ENCODE assay signal across 11 cellular contexts in genomic region chr18:74654637-74655036, GRCh38. TPM values are rescaled to one million over a fixed set of nuclear protein-coding genes. Genes with fewer than 3 reads are reported as not detected.
DNase-seq lines count a peak whose midpoint lies in the region; ATAC-seq and TF ChIP-seq lines count a peak whose summit lies in the region.
"Had no signal": no experiment of that assay in that cellular context is flagged by ENCODE, and none has a peak within 500 bp of the region (broad histone marks: within the 10 kb centered on the region; RNA-seq: fewer than 3 reads in every experiment).

No MANE protein-coding gene starts in this region.

- H3K36me3 ChIP-seq in HEK293 (ENCODE audit: control insufficient read depth in 2 of 2, insufficient read depth in 1 of 2, low read length in 2 of 2) (no peaks in the 10 kb centered on the region), PC-3 (ENCODE audit: low read depth, low read length) (no peaks in the 10 kb centered on the region)
- H3K36me3 ChIP-seq in CD8-positive, alpha-beta memory T cell (ENCODE audit: insufficient read depth, low read length) = no peaks in the 10 kb centered on the region
- H3K36me3 ChIP-seq: Peyer's patch had no signal

- no peaks in the 10 kb centered on the region for H3F3A ChIP-seq in PC-3 (ENCODE audit: low read length, unreplicated experiment)

- H2AFZ ChIP-seq in PC-3 (ENCODE audit: low read length) = no peak overlapping the region

- H3K4me1 ChIP-seq in HEK293 (ENCODE audit: control insufficient read depth, insufficient read depth, low read length) (no peaks in the 10 kb centered on the region), PC-3 (ENCODE audit: insufficient read depth, low read length) (no peaks in the 10 kb centered on the region)
- no peaks in the 10 kb centered on the region for H3K4me1 ChIP-seq in CD8-positive, alpha-beta memory T cell (ENCODE audit: insufficient read depth, low read length)
- H3K4me1 ChIP-seq: Peyer's patch had no signal

- peaks cover 0 to 7% (median 4%) of the 10 kb centered on the region in 3 donors for H3K4me1 Mint-ChIP-seq in T-cell
- peaks cover 0 to 4% (median 3%) of the 10 kb centered on the region in 3 donors for H3K4me1 Mint-ChIP-seq in CD8-positive, alpha-beta memory T cell
- H3K4me1 Mint-ChIP-seq: stimulated activated naive CD8-positive, alpha-beta T cell treated with anti-CD3 and anti-CD28 coated beads, Interleukin-15, amount 100 ng/mL, for 72 hours had no signal

- ATAC-seq in PC-3 (no peak), GM21515 (IDR thresholded peaks at IDR 0.05; ENCODE audit: unreplicated experiment) (no peak), GM19395 (IDR thresholded peaks at IDR 0.05; ENCODE audit: unreplicated experiment) (no peak), T-cell (replicated peaks in 1 of 4) (no peak)
- ATAC-seq: activated T-cell treated with anti-CD3 and anti-CD28 coated beads, Interleukin-2, amount 50 U/mL, for 72 hours; stimulated activated naive CD8-positive, alpha-beta T cell treated with anti-CD3 and anti-CD28 coated beads, Interleukin-15, amount 100 ng/mL, for 72 hours had no signal

- no peaks in the 10 kb centered on the region for H3K27me3 ChIP-seq in PC-3 (ENCODE audit: low read length)
- H3K27me3 ChIP-seq in CD8-positive, alpha-beta memory T cell (ENCODE audit: insufficient read depth, low read length, poor library complexity, severe bottlenecking) = no peaks in the 10 kb centered on the region
- H3K27me3 ChIP-seq: Peyer's patch had no signal

- no TSS peak for BruUV-seq in PC-3 (replicated peaks; lab: Mats Ljungman, UMichigan)

- TF ChIP-seq CTCF in AG09319 (IDR thresholded peaks at IDR 0.05; ENCODE audit: low read depth, low read length) (peak; percentile 36), HEK293 (tag by site-specific recombination; IDR thresholded peaks at IDR 0.05) (0 out of 2 replicates have a peak, but pooled peaks have one; percentile 14), PC-3 (conservative IDR thresholded peaks at IDR 0.05; ENCODE audit: low read depth, low read length) (peak; percentile 59), fibroblast of the aortic adventitia (IDR thresholded peaks at IDR 0.05; ENCODE audit: insufficient read depth, low read length) (peak; percentile 31)

- no peak overlapping the region for H3K4me2 ChIP-seq in PC-3 (ENCODE audit: low read length)

- H3K4me3 Mint-ChIP-seq in T-cell = no peak overlapping the region
- H3K4me3 Mint-ChIP-seq in CD8-positive, alpha-beta memory T cell = no peak overlapping the region
- H3K4me3 Mint-ChIP-seq: activated T-cell treated with anti-CD3 and anti-CD28 coated beads, Interleukin-2, amount 50 U/mL, for 72 hours; stimulated activated naive CD8-positive, alpha-beta T cell treated with anti-CD3 and anti-CD28 coated beads, Interleukin-15, amount 100 ng/mL, for 72 hours had no signal

- no peak overlapping the region for H3K27ac Mint-ChIP-seq in T-cell
- H3K27ac Mint-ChIP-seq in CD8-positive, alpha-beta memory T cell = no peak overlapping the region
- H3K27ac Mint-ChIP-seq: activated T-cell treated with anti-CD3 and anti-CD28 coated beads, Interleukin-2, amount 50 U/mL, for 72 hours; stimulated activated naive CD8-positive, alpha-beta T cell treated with anti-CD3 and anti-CD28 coated beads, Interleukin-15, amount 100 ng/mL, for 72 hours had no signal

- POLR2A ChIA-PET in HEK293 (lab: Yijun Ruan, JAX) (no interaction called here), PC-3 (lab: Charles Lee; ENCODE audit: unreplicated experiment) (no interaction called here), T-cell (lab: Charles Lee) (no interaction called here)
- POLR2A ChIA-PET in CD8-positive, alpha-beta memory T cell (lab: Charles Lee) = no interaction called here

- no peak overlapping the region for H3K4me3 ChIP-seq in HEK293 (ENCODE audit: low read depth, low read length)
- no peak overlapping the region for H3K4me3 ChIP-seq in PC-3 (ENCODE audit: low read length)
- H3K4me3 ChIP-seq in fibroblast of the aortic adventitia (ENCODE audit: low read depth, low read length) = no peak overlapping the region
- no peak overlapping the region for H3K4me3 ChIP-seq in CD8-positive, alpha-beta memory T cell (ENCODE audit: low read length)
- H3K4me3 ChIP-seq: Peyer's patch had no signal

- H3K27ac ChIP-seq in HEK293 (ENCODE audit: extremely low read depth, low read depth, low read length) = no peak overlapping the region
- H3K27ac ChIP-seq in PC-3 (ENCODE audit: low read length) = no peak overlapping the region
- H3K27ac ChIP-seq in CD8-positive, alpha-beta memory T cell (ENCODE audit: low read depth, low read length) = no peak overlapping the region
- H3K27ac ChIP-seq: Peyer's patch had no signal

- no peaks in the 10 kb centered on the region for H3K79me2 ChIP-seq in PC-3 (ENCODE audit: low read length)

- H3K27me3 Mint-ChIP-seq in T-cell = no peaks in the 10 kb centered on the region
- no peaks in the 10 kb centered on the region for H3K27me3 Mint-ChIP-seq in CD8-positive, alpha-beta memory T cell
- H3K27me3 Mint-ChIP-seq: stimulated activated naive CD8-positive, alpha-beta T cell treated with anti-CD3 and anti-CD28 coated beads, Interleukin-15, amount 100 ng/mL, for 72 hours had no signal

- H3K9me2 ChIP-seq in PC-3 (replicated peaks; ENCODE audit: low read length) = no peaks in the 10 kb centered on the region

- peaks cover 11% of the 10 kb centered on the region for H3K36me3 Mint-ChIP-seq in T-cell
- peaks cover 2 to 6% (median 5%) of the 10 kb centered on the region in 3 donors for H3K36me3 Mint-ChIP-seq in CD8-positive, alpha-beta memory T cell

- no peaks in the 10 kb centered on the region for H4K20me1 ChIP-seq in PC-3 (ENCODE audit: low read length)

- H3K9me3 ChIP-seq in HEK293 (ENCODE audit: control insufficient read depth, insufficient read depth, low read depth, low read length) (no peaks in the 10 kb centered on the region), PC-3 (ENCODE audit: low read length) (no peaks in the 10 kb centered on the region)
- no peaks in the 10 kb centered on the region for H3K9me3 ChIP-seq in CD8-positive, alpha-beta memory T cell (ENCODE audit: low read length)
- H3K9me3 ChIP-seq: Peyer's patch had no signal

- intact Hi-C loops in PC-3 (cut with micrococcal nuclease) = loop anchor here (1.0 to 5.0 kb wide), 5 partner anchors 242 to 1693 kb away; partner anchors contain the start of gene PTGR3

- no peaks in the 10 kb centered on the region for H3K9me3 Mint-ChIP-seq in T-cell
- no peaks in the 10 kb centered on the region for H3K9me3 Mint-ChIP-seq in CD8-positive, alpha-beta memory T cell
- H3K9me3 Mint-ChIP-seq: activated T-cell treated with anti-CD3 and anti-CD28 coated beads, Interleukin-2, amount 50 U/mL, for 72 hours; stimulated activated naive CD8-positive, alpha-beta T cell treated with anti-CD3 and anti-CD28 coated beads, Interleukin-15, amount 100 ng/mL, for 72 hours had no signal

- CTCF ChIA-PET in HEK293 (lab: Yijun Ruan, JAX) = interaction anchor here (0.5 to 2.7 kb wide), 6 partner anchors 8 to 1235 kb away, joined by 3 to 13 read pairs (median 4); no protein-coding TSS in a partner anchor
- CTCF ChIA-PET in PC-3 (lab: Charles Lee) = interaction anchor here (0.6 kb wide), 1 partner anchor 387 kb away, joined by 5 read pairs; no protein-coding TSS in a partner anchor
- CTCF ChIA-PET in T-cell (lab: Charles Lee) = no interaction called here
- CTCF ChIA-PET in CD8-positive, alpha-beta memory T cell (lab: Charles Lee) = no interaction called here

- DNase-seq in AG09319 (ENCODE audit: extremely low read depth, low read depth) (no peak), PC-3 (peak; percentile 9), fibroblast of the aortic adventitia (ENCODE audit: low read depth) (peak; percentile 66), T-cell (no peak)
- DNase-seq in CD8-positive, alpha-beta memory T cell = no peak
- DNase-seq: activated T-cell treated with anti-CD3 and anti-CD28 coated beads, Interleukin-2, amount 50 U/mL, for 72 hours; Peyer's patch; stimulated activated naive CD8-positive, alpha-beta T cell treated with anti-CD3 and anti-CD28 coated beads, Interleukin-15, amount 100 ng/mL, for 72 hours had no signal

- H3K9ac ChIP-seq in PC-3 (ENCODE audit: low read length) = no peak overlapping the region

TF ChIP-seq in HEK293, 187 proteins besides CTCF, POLR2A, EP300 and RAD21:
- peak; percentile 61 for TF ChIP-seq ZNF654 (tag by site-specific recombination; IDR thresholded peaks at IDR 0.05; ENCODE audit: low read depth)
- TF ChIP-seq OVOL3 (tag by site-specific recombination; IDR thresholded peaks at IDR 0.05) = no peak
- no peak for TF ChIP-seq ZNF202 (tag by site-specific recombination; IDR thresholded peaks at IDR 0.05; ENCODE audit: borderline replicate concordance)
- no peak for TF ChIP-seq EGR2 (tag by site-specific recombination; IDR thresholded peaks at IDR 0.05; ENCODE audit: low read depth)

RNA-seq across cellular contexts. Expression of gene ZNF407, which starts 57.0 kb away (rescaled TPM):
- total RNA-seq in PC-3 (2014; rRNA removed) = 8.5 and 9.3 TPM in 2 replicates
- 21.7 and 23.8 TPM in 2 replicates for total RNA-seq in fibroblast of the aortic adventitia (ENCODE audit: low replicate concordance)
- total RNA-seq in T-cell = 10 to 100 TPM; 22.9 to 37.4 (median 24.4) TPM
- 10 to 100 TPM; 14.9 to 15.5 TPM for total RNA-seq in CD8-positive, alpha-beta memory T cell
- 4.1 TPM for polyA plus RNA-seq in CD8-positive, alpha-beta memory T cell

Comparison
In these comparisons a context has a peak if more than half of its experiments do, and no peak if none do; other contexts are left out.
1. DNase-seq: peak in PC-3 (single experiment) and fibroblast of the aortic adventitia (single experiment); none in AG09319 (single experiment), T-cell (0 of 34) and CD8-positive, alpha-beta memory T cell (0 of 5).
2. CTCF ChIA-PET loops: an anchor here in HEK293 (0.5 to 2.7 kb wide) and PC-3 (0.6 kb wide); none called in T-cell and CD8-positive, alpha-beta memory T cell.
3. Peak in every context shown above with its lines, with median percentiles within 50 percentile points of each other: CTCF ChIP-seq.